In genomic region chr1:52748119-52748518, GRCh38 we compare ENCODE assay signal across 1 cellular context.
A peak's percentile ranks its signal among the peaks of the same experiment; 100 is the strongest.
TF ChIP-seq lines count a peak whose summit lies in the region.

No MANE protein-coding gene starts in this region.

TF ChIP-seq in HepG2, 621 proteins besides CTCF, POLR2A, EP300 and RAD21:
- TF ChIP-seq STAG1 (CRISPR knock-in tag; IDR thresholded peaks at IDR 0.05) (peak; percentile 6; the same call in 1 of the 2 replicates), ZIK1 (CRISPR knock-in tag; IDR thresholded peaks at IDR 0.05; ENCODE audit: borderline replicate concordance, low read depth) (no peak)
